In the genomic region with DNA sequence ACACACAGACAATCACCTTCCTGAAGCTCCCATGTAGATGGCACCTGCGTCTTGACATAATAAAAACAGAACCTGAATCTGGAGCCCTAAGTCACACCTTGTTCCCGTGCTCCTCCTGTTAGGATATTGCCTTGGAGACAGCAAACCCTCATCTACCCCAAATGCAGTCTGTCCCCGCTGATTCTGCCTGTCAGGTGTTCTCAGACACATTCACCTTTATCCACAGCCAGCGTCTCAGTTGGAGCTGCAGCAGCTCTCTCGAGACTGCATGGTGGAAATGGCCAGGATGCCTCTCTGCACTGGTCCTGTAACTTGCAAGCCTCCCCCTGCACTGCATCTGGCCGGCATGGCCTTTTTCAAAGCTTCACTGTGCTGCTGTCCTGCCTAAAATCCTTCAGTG, we compare ENCODE assay signal across 18 cellular contexts.
"Had no signal": no experiment of that assay in that cellular context is flagged by ENCODE, and none has a peak within 500 bp of the region (broad histone marks: within the 10 kb centered on the region; RNA-seq: fewer than 3 reads in every experiment).

No MANE protein-coding gene starts in this region.

- H3K9me3 Mint-ChIP-seq: stimulated activated naive CD8-positive, alpha-beta T cell treated with anti-CD3 and anti-CD28 coated beads, Interleukin-15, Interleukin-2, amounts not matched to agents 100 ng/mL and 50 ng/mL, for 24 hours had no signal

- H3K4me1 Mint-ChIP-seq: immature natural killer cell; naive B cell; stimulated activated memory B cell treated with anti-CD40 and anti-IgM and Interleukin-4, amounts not matched to agents 10 μg/mL and 1 μg/mL and 100 μg/mL, for 72 hours had no signal

- H3K9me3 ChIP-seq: esophagus squamous epithelium, neutrophil, tibial artery, upper lobe of left lung had no signal

- ATAC-seq: left cardiac atrium; left ventricle myocardium superior; stimulated activated memory B cell treated with anti-CD40 and anti-IgM and Interleukin-4, amounts not matched to agents 10 μg/mL and 1 μg/mL and 100 μg/mL, for 72 hours had no signal

- H3K27ac ChIP-seq: neutrophil, upper lobe of left lung had no signal

- DNase-seq: cerebellar nuclear complex; dermis blood vessel endothelial cell; esophagus squamous epithelium; foreskin fibroblast; immature natural killer cell; kidney; left cardiac atrium; left ventricle myocardium superior; mesendoderm; naive B cell; posterior cingulate gyrus; stimulated activated CD4-positive, alpha-beta T cell treated with anti-CD3 and anti-CD28 coated beads, Interleukin-4, amount 100 ng/mL, for 1 hour; tibial artery had no signal

- H3K36me3 ChIP-seq: esophagus squamous epithelium, neutrophil, tibial artery, upper lobe of left lung had no signal

- H3K36me3 Mint-ChIP-seq: immature natural killer cell; naive B cell; stimulated activated memory B cell treated with anti-CD40 and anti-IgM and Interleukin-4, amounts not matched to agents 10 μg/mL and 1 μg/mL and 100 μg/mL, for 72 hours had no signal

- H3K4me3 Mint-ChIP-seq: immature natural killer cell; stimulated activated memory B cell treated with anti-CD40 and anti-IgM and Interleukin-4, amounts not matched to agents 10 μg/mL and 1 μg/mL and 100 μg/mL, for 72 hours; stimulated activated naive CD8-positive, alpha-beta T cell treated with anti-CD3 and anti-CD28 coated beads, Interleukin-15, Interleukin-2, amounts not matched to agents 100 ng/mL and 50 ng/mL, for 24 hours had no signal

- H3K27ac Mint-ChIP-seq: stimulated activated memory B cell treated with anti-CD40 and anti-IgM and Interleukin-4, amounts not matched to agents 10 μg/mL and 1 μg/mL and 100 μg/mL, for 72 hours; stimulated activated naive CD8-positive, alpha-beta T cell treated with anti-CD3 and anti-CD28 coated beads, Interleukin-15, Interleukin-2, amounts not matched to agents 100 ng/mL and 50 ng/mL, for 24 hours had no signal

- H3K27me3 ChIP-seq: esophagus squamous epithelium, neutrophil, tibial artery, upper lobe of left lung had no signal

- H3K4me3 ChIP-seq: esophagus squamous epithelium, lung, tibial artery, upper lobe of left lung had no signal

- H3K27me3 Mint-ChIP-seq: stimulated activated memory B cell treated with anti-CD40 and anti-IgM and Interleukin-4, amounts not matched to agents 10 μg/mL and 1 μg/mL and 100 μg/mL, for 72 hours; stimulated activated naive CD8-positive, alpha-beta T cell treated with anti-CD3 and anti-CD28 coated beads, Interleukin-15, Interleukin-2, amounts not matched to agents 100 ng/mL and 50 ng/mL, for 24 hours had no signal
